8 cellular contexts compared by ENCODE assay signal in the genomic region with DNA sequence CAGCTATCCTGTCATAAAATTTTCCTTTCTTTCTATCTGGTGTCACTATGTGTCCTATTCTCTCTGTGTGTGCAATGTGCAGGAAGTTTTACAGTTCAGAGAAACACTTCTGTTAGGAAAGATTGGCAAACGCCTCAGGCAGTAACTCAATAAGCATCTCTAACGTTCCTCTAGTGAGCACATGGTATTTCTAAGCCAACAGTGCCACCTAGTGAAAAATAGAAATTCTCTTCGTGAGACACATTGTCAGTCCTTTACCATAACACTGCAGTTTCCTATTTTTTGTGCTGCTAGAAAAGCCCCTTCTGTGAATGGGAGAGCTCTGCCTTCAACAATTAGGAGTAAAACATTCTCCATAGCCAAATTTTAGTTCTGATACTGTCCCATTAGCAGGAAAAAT. TPM values are rescaled to one million over a fixed set of nuclear protein-coding genes. Genes with fewer than 3 reads are reported as not detected.
DNase-seq lines count a peak whose midpoint lies in the region; TF ChIP-seq lines count a peak whose summit lies in the region.

No MANE protein-coding gene starts in this region.

- DNase-seq in GM10248 (ENCODE audit: extremely low spot score) (no peak), NCI-H1105 treated with DMSO at 0.1 percent for 48 hours (lab: John Stamatoyannopoulos, UW) (peak; percentile 41), choroid plexus epithelial cell (ENCODE audit: low read depth) (peak; percentile 48), osteoblast (ENCODE audit: insufficient read length, low spot score, missing footprints) (peak; percentile 62), osteocyte (ENCODE audit: extremely low spot score, unreplicated experiment) (no peak), HCEC 1CT (no peak), mesothelial cell of epicardium (ENCODE audit: low spot score in 2 of 2, unreplicated experiment in 2 of 2) (no peak)
- no peak for DNase-seq in activated CD4-positive, alpha-beta T cell treated with anti-CD3 and anti-CD28 coated beads for 4 hours

- TF ChIP-seq CTCF in GM10248 (IDR thresholded peaks at IDR 0.05; ENCODE audit: control extremely low read depth, extremely low read depth, low read depth, missing control alignments): peak; percentile 18
- TF ChIP-seq CTCF in choroid plexus epithelial cell (conservative IDR thresholded peaks at IDR 0.05; ENCODE audit: low read depth, low read length): peak; percentile 27
- TF ChIP-seq CTCF in osteoblast (IDR thresholded peaks at IDR 0.05; ENCODE audit: extremely low read depth, low read depth, low read length): no peak
- no peak for TF ChIP-seq CTCF in osteocyte (IDR thresholded peaks at IDR 0.05)
- TF ChIP-seq CTCF in mesothelial cell of epicardium (IDR thresholded peaks at IDR 0.05; ENCODE audit: unreplicated experiment): no peak

- H3K36me3 ChIP-seq in osteoblast (ENCODE audit: insufficient read depth, low read length): no peaks in the 10 kb centered on the region

- no peaks in the 10 kb centered on the region for H3K4me1 ChIP-seq in osteoblast (ENCODE audit: insufficient read depth, low read length)

- H3K4me1 Mint-ChIP-seq in osteocyte (ENCODE audit: unreplicated experiment) (no peaks in the 10 kb centered on the region), mesothelial cell of epicardium (no peaks in the 10 kb centered on the region)

- H3K4me3 ChIP-seq in choroid plexus epithelial cell (ENCODE audit: low read depth, low read length): no peak overlapping the region
- no peak overlapping the region for H3K4me3 ChIP-seq in osteoblast (ENCODE audit: insufficient read depth, low read length)

- no peaks in the 10 kb centered on the region for H3K79me2 ChIP-seq in osteoblast (ENCODE audit: insufficient read depth, low read length)

- no peaks in the 10 kb centered on the region for H3K27me3 ChIP-seq in osteoblast (ENCODE audit: insufficient read depth, low read length)

- H3K4me2 ChIP-seq in osteoblast (ENCODE audit: insufficient read depth, low read length): no peak overlapping the region

- no peak overlapping the region for H3K27ac ChIP-seq in osteoblast (ENCODE audit: low read depth, low read length)

- no peaks in the 10 kb centered on the region for H4K20me1 ChIP-seq in osteoblast (ENCODE audit: insufficient read depth, low read length)

- no peaks in the 10 kb centered on the region for H3K36me3 Mint-ChIP-seq in osteocyte (ENCODE audit: unreplicated experiment)
- H3K36me3 Mint-ChIP-seq in mesothelial cell of epicardium: peaks cover 6% of the 10 kb centered on the region

- H3K27ac Mint-ChIP-seq in osteocyte (ENCODE audit: unreplicated experiment) (no peak overlapping the region), mesothelial cell of epicardium (no peak overlapping the region)

- peaks cover 47% of the 10 kb centered on the region for H3K9me3 Mint-ChIP-seq in osteocyte (ENCODE audit: unreplicated experiment)
- peaks cover 72% of the 10 kb centered on the region for H3K9me3 Mint-ChIP-seq in mesothelial cell of epicardium

- H3K4me3 Mint-ChIP-seq in osteocyte (ENCODE audit: unreplicated experiment) (no peak overlapping the region), mesothelial cell of epicardium (no peak overlapping the region)

- POLR2A ChIA-PET in GM10248 (lab: Yijun Ruan, JAX): no interaction called here

- CTCF ChIA-PET in GM10248 (lab: Yijun Ruan, JAX): no interaction called here

- H3K27me3 Mint-ChIP-seq in osteocyte (ENCODE audit: unreplicated experiment): no peaks in the 10 kb centered on the region
- H3K27me3 Mint-ChIP-seq in mesothelial cell of epicardium (ENCODE audit: low read depth): no peaks in the 10 kb centered on the region

- H2AFZ ChIP-seq in osteoblast (ENCODE audit: low read length): no peak overlapping the region

- H3K9me3 ChIP-seq in osteoblast (ENCODE audit: low read depth, low read length): peaks cover 11% of the 10 kb centered on the region

RNA-seq across cellular contexts. Expression of a gene that starts 50.7 kb away (rescaled TPM):
- not detected in 2 replicates for total RNA-seq in osteoblast
- total RNA-seq in osteocyte: not detected in 2 replicates
- not detected in 3 replicates for total RNA-seq in mesothelial cell of epicardium

Comparison
In these comparisons a context has a peak if more than half of its experiments do, and no peak if none do; other contexts are left out.
1. DNase-seq: peak in NCI-H1105 treated with DMSO at 0.1 percent for 48 hours (single experiment), choroid plexus epithelial cell (single experiment) and osteoblast (single experiment); none in GM10248 (single experiment), activated CD4-positive, alpha-beta T cell treated with anti-CD3 and anti-CD28 coated beads for 4 hours (0 of 2), osteocyte (single experiment), HCEC 1CT (single experiment) and mesothelial cell of epicardium (0 of 2).
2. CTCF ChIP-seq: peak in GM10248 (single experiment) and choroid plexus epithelial cell (single experiment); none in osteoblast (single experiment), osteocyte (single experiment) and mesothelial cell of epicardium (single experiment).